8 cellular contexts compared by ENCODE assay signal in genomic region chr4:56530269-56531148, GRCh38. TPM values are rescaled to one million over a fixed set of nuclear protein-coding genes. Genes with fewer than 3 reads are reported as not detected.
A peak's percentile ranks its signal among the peaks of the same experiment; 100 is the strongest.
DNase-seq lines count a peak whose midpoint lies in the region; ATAC-seq and TF ChIP-seq lines count a peak whose summit lies in the region.

No MANE protein-coding gene starts in this region.

- no peaks in the 10 kb centered on the region for H3K36me3 ChIP-seq in HEK293 (ENCODE audit: control insufficient read depth in 2 of 2, insufficient read depth in 1 of 2, low read length in 2 of 2)

- no peak for TF ChIP-seq POLR2A in NB4 (IDR thresholded peaks at IDR 0.05; ENCODE audit: extremely low read depth, insufficient read length)

- no peaks in the 10 kb centered on the region for H3K27me3 Mint-ChIP-seq in T-helper 17 cell

- DNase-seq in G401 (ENCODE audit: low spot score), result peak; percentile 84
- peak; percentile 59 for DNase-seq in NB4 (ENCODE audit: low read depth)
- DNase-seq in T-helper 17 cell, result peak; percentile 58 to 67 (median 64)
- DNase-seq in amniotic stem cell (lab: John Stamatoyannopoulos, UW), result peak; percentile 68
- DNase-seq in hepatic stellate cell (ENCODE audit: low spot score), result peak; percentile 70
- peak; percentile 79 for DNase-seq in putamen (ENCODE audit: low spot score)
- DNase-seq in ureter (ENCODE audit: low spot score), result peak; percentile 87

- no peak overlapping the region for H3K27ac ChIP-seq in HEK293 (ENCODE audit: extremely low read depth, low read depth, low read length)

- H3K9me3 ChIP-seq in HEK293 (ENCODE audit: control insufficient read depth, insufficient read depth, low read depth, low read length) (no peaks in the 10 kb centered on the region), T-helper 17 cell (ENCODE audit: control insufficient read depth, low read length, poor library complexity, severe bottlenecking) (no peaks in the 10 kb centered on the region)

- peaks cover 2% of the 10 kb centered on the region for H3K36me3 Mint-ChIP-seq in T-helper 17 cell (ENCODE audit: low read depth)

- H3K4me1 ChIP-seq in HEK293 (ENCODE audit: control insufficient read depth, insufficient read depth, low read length), result no peaks in the 10 kb centered on the region

- CTCF ChIA-PET in HEK293 (lab: Yijun Ruan, JAX), result interaction anchor here (0.7 to 0.9 kb wide), 2 partner anchors 14 to 312 kb away, joined by 3 to 5 read pairs; no protein-coding TSS in a partner anchor

- H3K4me3 Mint-ChIP-seq in T-helper 17 cell, result no peak overlapping the region

- ATAC-seq in T-helper 17 cell, result peak; percentile 99

- POLR2A ChIA-PET in HEK293 (lab: Yijun Ruan, JAX), result no interaction called here

- in situ Hi-C loops in G401 (cut with HindIII; ENCODE audit: low sequenced_read_pairs), result no loop called here

- no peak overlapping the region for H3K27ac Mint-ChIP-seq in T-helper 17 cell

- H3K4me1 Mint-ChIP-seq in T-helper 17 cell, result no peaks in the 10 kb centered on the region

- peak overlapping the region; percentile 48 for H3K4me3 ChIP-seq in HEK293 (ENCODE audit: low read depth, low read length)
- H3K4me3 ChIP-seq in NB4 (ENCODE audit: low read depth, low read length), result peak overlapping the region; percentile 43

- TF ChIP-seq CTCF in HEK293 (tag by site-specific recombination; IDR thresholded peaks at IDR 0.05), result no peak
- no peak for TF ChIP-seq CTCF in NB4 (IDR thresholded peaks at IDR 0.05; ENCODE audit: low read depth, low read length)

TF ChIP-seq in HEK293, 187 proteins besides CTCF, POLR2A, EP300 and RAD21:
- peak; percentile 31; the same call in 1 of the 2 replicates for TF ChIP-seq SP2 (tag by site-specific recombination; IDR thresholded peaks at IDR 0.05)
- TF ChIP-seq PRDM10 (tag by site-specific recombination; IDR thresholded peaks at IDR 0.05), result 0 out of 2 replicates have a peak, but pooled peaks have one; percentile 38
- peak; percentile 38; the same call in 1 of the 2 replicates for TF ChIP-seq SP3 (tag by site-specific recombination; IDR thresholded peaks at IDR 0.05)
- TF ChIP-seq REST (tag by site-specific recombination; IDR thresholded peaks at IDR 0.05), result 0 out of 2 replicates have a peak, but pooled peaks have one; percentile 14
- TF ChIP-seq ZBTB17 (tag by site-specific recombination; IDR thresholded peaks at IDR 0.05), result peak; percentile 90
- TF ChIP-seq ZBTB26 (tag by site-specific recombination; optimal IDR thresholded peaks at IDR 0.05), result peak; percentile 13
- TF ChIP-seq ZBTB48 (tag by site-specific recombination; IDR thresholded peaks at IDR 0.05), result 0 out of 2 replicates have a peak, but pooled peaks have one; percentile 16
- peak; percentile 51 for TF ChIP-seq ZNF335 (tag by site-specific recombination; conservative IDR thresholded peaks at IDR 0.05)
- no peak for TF ChIP-seq YY2 (tag by site-specific recombination; IDR thresholded peaks at IDR 0.05)
- no peak for TF ChIP-seq WT1 (tag by site-specific recombination; IDR thresholded peaks at IDR 0.05)
- TF ChIP-seq PRDM4 (tag by site-specific recombination; IDR thresholded peaks at IDR 0.05), result no peak

RNA-seq across cellular contexts. Expression of gene ARL9, which starts 24.9 kb away (rescaled TPM):
- total RNA-seq in G401 (2014; rRNA removed; shearing (Covaris generic)), result not detected in 2 replicates
- total RNA-seq in T-helper 17 cell, result not detected
- 1.3 TPM for total RNA-seq in ureter
